9 cellular contexts compared by ENCODE assay signal in the genomic region with DNA sequence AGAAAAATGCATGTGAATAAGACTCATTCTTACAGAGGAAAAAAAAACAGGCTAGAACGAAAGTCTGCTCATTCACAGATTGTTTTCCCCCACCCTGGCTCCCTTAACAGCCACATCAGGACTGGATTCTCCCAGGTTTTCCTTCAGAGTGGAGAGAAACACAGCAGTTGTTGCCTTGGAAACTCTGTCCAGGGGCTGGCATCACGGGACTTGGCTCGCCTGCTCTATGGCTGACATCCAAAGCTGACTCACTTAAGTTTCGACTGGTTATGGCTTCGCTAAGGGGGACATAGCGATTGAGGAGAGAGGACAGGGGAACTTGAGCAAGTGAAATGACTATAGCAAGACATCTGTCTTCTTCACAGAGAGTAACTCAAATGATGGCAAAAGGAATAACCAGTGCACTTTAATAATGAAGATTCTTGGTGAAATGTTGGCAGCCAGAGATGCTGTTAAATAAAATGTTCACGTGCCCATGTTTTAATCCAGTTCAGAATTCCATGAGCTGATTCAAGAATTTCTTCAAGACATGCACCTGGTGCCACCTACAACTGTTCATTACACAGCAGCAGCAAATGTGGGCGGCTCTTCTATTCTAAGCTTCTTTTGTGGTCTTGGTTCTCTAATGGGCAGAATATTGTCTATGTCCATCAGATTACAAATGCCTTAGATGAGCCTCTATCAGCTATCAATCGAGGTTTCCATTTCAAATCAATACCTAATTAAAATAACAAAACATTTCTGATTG. TPM values are rescaled to one million over a fixed set of nuclear protein-coding genes. Genes with fewer than 3 reads are reported as not detected.
DNase-seq lines count a peak whose midpoint lies in the region; ATAC-seq, FAIRE-seq and TF ChIP-seq lines count a peak whose summit lies in the region.
"Had no signal": no experiment of that assay in that cellular context is flagged by ENCODE, and none has a peak within 500 bp of the region (broad histone marks: within the 10 kb centered on the region; RNA-seq: fewer than 3 reads in every experiment).

No MANE protein-coding gene starts in this region.

- H3K27ac ChIP-seq in vagina: peak overlapping the region; percentile 18

- TF ChIP-seq POLR2A in vagina (IDR thresholded peaks at IDR 0.05): no peak

- POLR2A ChIA-PET in AG04449 (lab: Yijun Ruan, JAX): no interaction called here

- intact Hi-C loops in vagina (cut with DNase I): loop anchor here (5.0 kb wide), 1 partner anchor 385 kb away; the partner anchor contains the start of gene HUNK

- no peaks in the 10 kb centered on the region for H3K9me3 ChIP-seq in vagina

- ATAC-seq in GM21737 (IDR thresholded peaks at IDR 0.05; ENCODE audit: unreplicated experiment) (no peak), HG02571 (IDR thresholded peaks at IDR 0.05; ENCODE audit: unreplicated experiment) (no peak)

- DNase-seq in AG04449 (ENCODE audit: low read depth, low spot score): peak; percentile 65
- DNase-seq in NCI-H2029 (lab: John Stamatoyannopoulos, UW): peak; percentile 89
- DNase-seq in bronchial epithelial cell (ENCODE audit: low read depth): peak; percentile 52
- DNase-seq in medulla oblongata (ENCODE audit: extremely low spot score): peak; percentile 71
- DNase-seq in vagina (ENCODE audit: extremely low spot score in 2 of 2): no peak
- DNase-seq in activated T-cell treated with anti-CD3 and anti-CD28 coated beads for 4 hours: no peak

- H3K4me1 ChIP-seq in vagina: peaks cover 20% of the 10 kb centered on the region

- TF ChIP-seq CTCF in AG04449 (IDR thresholded peaks at IDR 0.05; ENCODE audit: insufficient read depth, low read length, missing control alignments) (no peak), bronchial epithelial cell (IDR thresholded peaks at IDR 0.05; ENCODE audit: insufficient read depth, low read length, severe bottlenecking) (no peak), vagina (IDR thresholded peaks at IDR 0.05) (no peak)

- H3K36me3 ChIP-seq in bronchial epithelial cell (ENCODE audit: control insufficient read depth, insufficient read depth, low read length) (no peaks in the 10 kb centered on the region), vagina (no peaks in the 10 kb centered on the region)

- H3K4me3 ChIP-seq in AG04449 (ENCODE audit: low read depth, low read length): no peak overlapping the region
- H3K4me3 ChIP-seq in bronchial epithelial cell (ENCODE audit: low read depth, low read length): no peak overlapping the region
- no peak overlapping the region for H3K4me3 ChIP-seq in vagina

- CTCF ChIA-PET in AG04449 (lab: Yijun Ruan, JAX): interaction anchor here (0.6 to 9.3 kb wide), 25 partner anchors 9 to 633 kb away, joined by 3 to 302 read pairs (median 5); partner anchors contain the start of gene HUNK

- no peaks in the 10 kb centered on the region for H3K27me3 ChIP-seq in bronchial epithelial cell (ENCODE audit: control insufficient read depth, insufficient read depth, low read length)
- H3K27me3 ChIP-seq in vagina: no peaks in the 10 kb centered on the region

- no peak for FAIRE-seq in bronchial epithelial cell (lab: Jason Lieb, UNC)

RNA-seq across cellular contexts. Expression of gene MIS18A, which starts 21.8 kb away (rescaled TPM):
- total RNA-seq in bronchial epithelial cell (4.2 and 7.0 TPM in 2 replicates), vagina (3.4 TPM)

RNA-seq across cellular contexts. Expression of gene MRAP, which starts 41.6 kb away (rescaled TPM):
- total RNA-seq in bronchial epithelial cell (not detected in 2 replicates), vagina (3.9 TPM)
- total RNA-seq: T-helper 1 cell treated with Interleukin-12 subunit alpha and Interleukin-12 subunit beta and Interleukin-4 antibody, amounts not matched to agents 30 ng/mL and 1 ng/mL, for 36 hours had no signal

Comparison
In these comparisons a context has a peak if more than half of its experiments do, and no peak if none do; other contexts are left out.
1. DNase-seq: peak in AG04449 (single experiment), NCI-H2029 (single experiment), bronchial epithelial cell (single experiment) and medulla oblongata (single experiment); none in vagina (0 of 2) and activated T-cell treated with anti-CD3 and anti-CD28 coated beads for 4 hours (single experiment).